In genomic region chr2:238988752-238989151, GRCh38 we compare ENCODE assay signal across 22 cellular contexts.
"Had no signal": no experiment of that assay in that cellular context is flagged by ENCODE, and none has a peak within 500 bp of the region (broad histone marks: within the 10 kb centered on the region; RNA-seq: fewer than 3 reads in every experiment).

No MANE protein-coding gene starts in this region.

- H3K36me3 ChIP-seq: gastroesophageal sphincter, right atrium auricular region, uterus had no signal

- H3K79me2 ChIP-seq: hepatocyte, parathyroid adenoma had no signal

- H3K27ac ChIP-seq: dorsolateral prefrontal cortex, gastroesophageal sphincter, hepatocyte, parathyroid adenoma, right atrium auricular region, uterus, VCaP had no signal

- H3K4me2 ChIP-seq: hepatocyte had no signal

- H3K9me3 ChIP-seq: gastroesophageal sphincter, right atrium auricular region, uterus had no signal

- DNase-seq: activated CD4-positive, alpha-beta T cell treated with anti-CD3 and anti-CD28 coated beads for 48 hours; activated CD4-positive, alpha-beta T cell treated with anti-CD3 and anti-CD28 coated beads, Interleukin-2, amount 50 U/mL, for 48 hours; activated CD8-positive, alpha-beta memory T cell treated with anti-CD3 and anti-CD28 coated beads, Interleukin-2, amount 50 U/mL, for 48 hours; activated gamma-delta T cell treated with Interleukin-2 at 50 U/mL for 16 hours; activated T-cell treated with anti-CD3 and anti-CD28 coated beads, Interleukin-2, amount 50 U/mL, for 24 hours; effector memory CD8-positive, alpha-beta T cell; erythroblast; kidney; left colon; naive B cell; nephron progenitor cell; stimulated activated CD4-positive, alpha-beta T cell treated with anti-CD3 and anti-CD28 coated beads, Interleukin-2, amount 100 ng/mL, for 48 hours; substantia nigra; T-helper 9 cell; uterus had no signal

- H3K4me1 ChIP-seq: gastroesophageal sphincter, parathyroid adenoma, right atrium auricular region, uterus had no signal

- H3K4me3 ChIP-seq: dorsolateral prefrontal cortex, gastroesophageal sphincter, hepatocyte, right atrium auricular region, uterus had no signal

- H3K27me3 ChIP-seq: dorsolateral prefrontal cortex, hepatocyte, right atrium auricular region, uterus had no signal

- ATAC-seq: activated naive CD4-positive, alpha-beta T cell treated with anti-CD3 and anti-CD28 coated beads, Interleukin-2, amount 50 U/mL, for 72 hours; effector memory CD8-positive, alpha-beta T cell; gastroesophageal sphincter; left colon had no signal

- H2AFZ ChIP-seq: hepatocyte, parathyroid adenoma had no signal
